Comparison of ENCODE assay signal across 20 cellular contexts in genomic region chr3:111591555-111591954, GRCh38. TPM values are rescaled to one million over a fixed set of nuclear protein-coding genes. Genes with fewer than 3 reads are reported as not detected.
DNase-seq lines count a peak whose midpoint lies in the region; ATAC-seq lines count a peak whose summit lies in the region.
"Had no signal": no experiment of that assay in that cellular context is flagged by ENCODE, and none has a peak within 500 bp of the region (broad histone marks: within the 10 kb centered on the region; RNA-seq: fewer than 3 reads in every experiment).

No MANE protein-coding gene starts in this region.

- peak overlapping the region in 1 of 2 experiments; percentile 84 for H3K14ac ChIP-seq in mesenchymal stem cell (ENCODE audit: low read length in 2 of 2)

- peak overlapping the region; percentile 88 for H2BK5ac ChIP-seq in mesenchymal stem cell (ENCODE audit: low read depth, low read length, poor library complexity, severe bottlenecking)

- H3K27ac Mint-ChIP-seq in T-helper 1 cell treated with Interleukin-12 subunit alpha and Interleukin-12 subunit beta and Interleukin-4 antibody, amounts not matched to agents 30 μg/mL and 1 μg/mL, for 36 hours = peak overlapping the region; percentile 73
- H3K27ac Mint-ChIP-seq in CD4-positive, alpha-beta memory T cell = peak overlapping the region; percentile 0 to 91 (median 40)
- peak overlapping the region; percentile 96 for H3K27ac Mint-ChIP-seq in activated T-helper 17 cell treated with anti-CD3 and anti-CD28 coated beads, Interleukin-2, amount 50 U/mL, for 72 hours
- H3K27ac Mint-ChIP-seq: dendritic cell treated with granulocyte-macrophage colony-stimulating factor and Interleukin-4, amounts not matched to agents 40 ng/mL and 50 ng/mL, for 4 days had no signal

- no peaks in the 10 kb centered on the region for H3K27me3 Mint-ChIP-seq in T-helper 1 cell treated with Interleukin-12 subunit alpha and Interleukin-12 subunit beta and Interleukin-4 antibody, amounts not matched to agents 30 μg/mL and 1 μg/mL, for 36 hours (ENCODE audit: low read depth)
- no peaks in the 10 kb centered on the region for H3K27me3 Mint-ChIP-seq in CD4-positive, alpha-beta memory T cell
- no peaks in the 10 kb centered on the region for H3K27me3 Mint-ChIP-seq in activated T-helper 17 cell treated with anti-CD3 and anti-CD28 coated beads, Interleukin-2, amount 50 U/mL, for 72 hours
- H3K27me3 Mint-ChIP-seq: dendritic cell treated with granulocyte-macrophage colony-stimulating factor and Interleukin-4, amounts not matched to agents 40 ng/mL and 50 ng/mL, for 4 days; naive B cell had no signal

- no peaks in the 10 kb centered on the region for H3K79me1 ChIP-seq in mesenchymal stem cell (replicated peaks; ENCODE audit: low read length, poor library complexity, severe bottlenecking)

- DNase-seq in T-helper 1 cell (no peak), mesenchymal stem cell (peak; percentile 42), NCI-H2171 treated with DMSO at 0.1 percent for 48 hours (lab: John Stamatoyannopoulos, UW) (no peak), AG20443 (ENCODE audit: low spot score) (no peak)
- no peak for DNase-seq in CD4-positive, alpha-beta memory T cell
- DNase-seq: 8988T; DMS79 treated with DMSO at 0.1 percent for 48 hours; glutamatergic neuron; MG63; naive B cell; NCI-H187; NCI-H510A; Right ventricle myocardium superior; stimulated activated CD4-positive, alpha-beta T cell treated with anti-CD3 and anti-CD28 coated beads, Interleukin-4, amount 100 ng/mL, for 4 hours; stimulated activated CD8-positive, alpha-beta memory T cell treated with anti-CD3 and anti-CD28 coated beads, Interleukin-4, amount 100 ng/mL, for 48 hours; tibial artery had no signal

- H3K9me3 ChIP-seq in CD4-positive, alpha-beta memory T cell (ENCODE audit: control insufficient read depth in 1 of 2, low read length in 2 of 2) = no peaks in the 10 kb centered on the region
- H3K9me3 ChIP-seq in mesenchymal stem cell (ENCODE audit: control insufficient read depth, low read length) = no peaks in the 10 kb centered on the region
- H3K9me3 ChIP-seq: MG63, tibial artery had no signal

- no peak overlapping the region for H2BK120ac ChIP-seq in mesenchymal stem cell (ENCODE audit: low read depth, low read length)

- no peaks in the 10 kb centered on the region for H3K27me3 ChIP-seq in CD4-positive, alpha-beta memory T cell (ENCODE audit: insufficient read depth, low read length)
- H3K27me3 ChIP-seq in mesenchymal stem cell (ENCODE audit: control insufficient read depth in 1 of 2, insufficient read depth in 1 of 2, low read length in 2 of 2) = no peaks in the 10 kb centered on the region
- H3K27me3 ChIP-seq: MG63, tibial artery had no signal

- POLR2A ChIA-PET in CD4-positive, alpha-beta memory T cell (lab: Charles Lee; ENCODE audit: partially characterized antibody) = interaction anchor here (0.7 kb wide), 1 partner anchor 44 kb away, joined by 5 read pairs; no protein-coding TSS in a partner anchor

- peak overlapping the region; percentile 33 for H3K4me2 ChIP-seq in mesenchymal stem cell (ENCODE audit: low read length, poor library complexity, severe bottlenecking)

- H2AFZ ChIP-seq in mesenchymal stem cell (ENCODE audit: low read depth, low read length) = no peak overlapping the region

- H3K4me1 ChIP-seq in CD4-positive, alpha-beta memory T cell (ENCODE audit: insufficient read depth, low read length) = peaks cover 33% of the 10 kb centered on the region
- H3K4me1 ChIP-seq in mesenchymal stem cell (ENCODE audit: control insufficient read depth, insufficient read depth, low read depth, low read length) = peaks cover 22% of the 10 kb centered on the region
- H3K4me1 ChIP-seq: tibial artery had no signal

- no peak overlapping the region for H3K27ac ChIP-seq in CD4-positive, alpha-beta memory T cell (ENCODE audit: low read depth, low read length)
- peak overlapping the region; percentile 94 for H3K27ac ChIP-seq in mesenchymal stem cell (ENCODE audit: low read length, poor library complexity, severe bottlenecking)
- H3K27ac ChIP-seq: tibial artery had no signal

- no peaks in the 10 kb centered on the region for H3K9me3 Mint-ChIP-seq in T-helper 1 cell treated with Interleukin-12 subunit alpha and Interleukin-12 subunit beta and Interleukin-4 antibody, amounts not matched to agents 30 μg/mL and 1 μg/mL, for 36 hours
- no peaks in the 10 kb centered on the region for H3K9me3 Mint-ChIP-seq in CD4-positive, alpha-beta memory T cell
- peaks cover 4% of the 10 kb centered on the region for H3K9me3 Mint-ChIP-seq in activated T-helper 17 cell treated with anti-CD3 and anti-CD28 coated beads, Interleukin-2, amount 50 U/mL, for 72 hours
- H3K9me3 Mint-ChIP-seq: dendritic cell treated with granulocyte-macrophage colony-stimulating factor and Interleukin-4, amounts not matched to agents 40 ng/mL and 50 ng/mL, for 4 days; naive B cell had no signal

- H3K23ac ChIP-seq in mesenchymal stem cell (ENCODE audit: low read length in 2 of 2) = peak overlapping the region in 1 of 2 experiments; percentile 72

- H3K36me3 ChIP-seq in CD4-positive, alpha-beta memory T cell (ENCODE audit: insufficient read depth, low read length) = peaks cover 23% of the 10 kb centered on the region
- no peaks in the 10 kb centered on the region for H3K36me3 ChIP-seq in mesenchymal stem cell (ENCODE audit: control insufficient read depth in 1 of 2, insufficient read depth in 2 of 2, low read depth in 1 of 2, low read length in 2 of 2)
- H3K36me3 ChIP-seq: MG63, tibial artery had no signal

- no peak overlapping the region for H4K91ac ChIP-seq in mesenchymal stem cell (ENCODE audit: low read length)

- H3K4ac ChIP-seq in mesenchymal stem cell (ENCODE audit: low read depth in 1 of 2, low read length in 2 of 2) = no peak overlapping the region

- WGBS in mesenchymal stem cell = 86% methylated on average over 3 of the region's 3 CpGs

- no peak overlapping the region for H2BK15ac ChIP-seq in mesenchymal stem cell (ENCODE audit: low read depth, poor library complexity, severe bottlenecking)

- H3K9ac ChIP-seq in mesenchymal stem cell (ENCODE audit: low read length) = no peak overlapping the region

- H4K8ac ChIP-seq in mesenchymal stem cell (ENCODE audit: low read length) = no peak overlapping the region

- H3K18ac ChIP-seq in mesenchymal stem cell (ENCODE audit: low read depth in 1 of 2, low read length in 2 of 2) = peak overlapping the region in 1 of 2 experiments; percentile 77

- peak overlapping the region; percentile 100 for H2AK5ac ChIP-seq in mesenchymal stem cell (ENCODE audit: low read length, severe bottlenecking)

- CTCF ChIA-PET in CD4-positive, alpha-beta memory T cell (lab: Charles Lee; ENCODE audit: partially characterized antibody) = interaction anchor here (0.7 to 3.5 kb wide), 3 partner anchors 13 to 97 kb away, joined by 3 to 20 read pairs (median 3); no protein-coding TSS in a partner anchor

- H3K4me1 Mint-ChIP-seq in T-helper 1 cell treated with Interleukin-12 subunit alpha and Interleukin-12 subunit beta and Interleukin-4 antibody, amounts not matched to agents 30 μg/mL and 1 μg/mL, for 36 hours (ENCODE audit: low read depth) = peaks cover 67% of the 10 kb centered on the region
- peaks cover 29 to 64% (median 53%) of the 10 kb centered on the region in 4 donors for H3K4me1 Mint-ChIP-seq in CD4-positive, alpha-beta memory T cell
- peaks cover 34% of the 10 kb centered on the region for H3K4me1 Mint-ChIP-seq in activated T-helper 17 cell treated with anti-CD3 and anti-CD28 coated beads, Interleukin-2, amount 50 U/mL, for 72 hours

- ATAC-seq in activated T-helper 17 cell treated with anti-CD3 and anti-CD28 coated beads, Interleukin-2, amount 50 U/mL, for 72 hours (replicated peaks) = no peak
- no peak for ATAC-seq in HG02840 (IDR thresholded peaks at IDR 0.05; ENCODE audit: low FRiP score, unreplicated experiment)

- H3K36me3 Mint-ChIP-seq in T-helper 1 cell treated with Interleukin-12 subunit alpha and Interleukin-12 subunit beta and Interleukin-4 antibody, amounts not matched to agents 30 μg/mL and 1 μg/mL, for 36 hours (ENCODE audit: low read depth) = peaks cover 65% of the 10 kb centered on the region
- peaks cover 62 to 74% of the 10 kb centered on the region in 2 donors for H3K36me3 Mint-ChIP-seq in CD4-positive, alpha-beta memory T cell
- H3K36me3 Mint-ChIP-seq in activated T-helper 17 cell treated with anti-CD3 and anti-CD28 coated beads, Interleukin-2, amount 50 U/mL, for 72 hours (ENCODE audit: low read depth) = peaks cover 96% of the 10 kb centered on the region
- H3K36me3 Mint-ChIP-seq: naive B cell had no signal

- peak overlapping the region; percentile 87 for H3K4me3 Mint-ChIP-seq in T-helper 1 cell treated with Interleukin-12 subunit alpha and Interleukin-12 subunit beta and Interleukin-4 antibody, amounts not matched to agents 30 μg/mL and 1 μg/mL, for 36 hours
- no peak overlapping the region for H3K4me3 Mint-ChIP-seq in CD4-positive, alpha-beta memory T cell
- peak overlapping the region; percentile 98 for H3K4me3 Mint-ChIP-seq in activated T-helper 17 cell treated with anti-CD3 and anti-CD28 coated beads, Interleukin-2, amount 50 U/mL, for 72 hours
- H3K4me3 Mint-ChIP-seq: dendritic cell treated with granulocyte-macrophage colony-stimulating factor and Interleukin-4, amounts not matched to agents 40 ng/mL and 50 ng/mL, for 4 days; naive B cell had no signal

- peak overlapping the region in 1 of 2 experiments; percentile 43 for H2BK12ac ChIP-seq in mesenchymal stem cell (ENCODE audit: low read length in 2 of 2)

- H3K4me3 ChIP-seq in CD4-positive, alpha-beta memory T cell (ENCODE audit: low read length in 2 of 2) = no peak overlapping the region
- H3K4me3 ChIP-seq in mesenchymal stem cell (ENCODE audit: insufficient read depth in 1 of 2, low read depth in 1 of 2, low read length in 2 of 2) = no peak overlapping the region
- H3K4me3 ChIP-seq: MG63, tibial artery had no signal

- intact Hi-C loops in CD4-positive, alpha-beta memory T cell (cut with micrococcal nuclease) = no loop called here

RNA-seq across cellular contexts. Expression of gene ZBED2, which starts 3.6 kb away (rescaled TPM):
- under 1 TPM in 1 of 2 experiments, not detected in 1; 0.19 TPM for total RNA-seq in CD4-positive, alpha-beta memory T cell
- 1 to 10 TPM in 1 of 2 donors, not detected in 1; 1.4 TPM for polyA plus RNA-seq in CD4-positive, alpha-beta memory T cell
- 100 to 1,000 TPM; 429 to 664 TPM for total RNA-seq in activated T-helper 17 cell treated with anti-CD3 and anti-CD28 coated beads, Interleukin-2, amount 50 U/mL, for 72 hours
- polyA plus RNA-seq in mesenchymal stem cell (2013, experiment 1 of 2) = 0.01 TPM
- polyA plus RNA-seq in mesenchymal stem cell (2013, experiment 2 of 2) = not detected
- total RNA-seq: Right ventricle myocardium superior had no signal

RNA-seq across cellular contexts. Expression of gene CD96, which starts 49.6 kb away (rescaled TPM):
- 100 to 1,000 TPM; 215 to 228 TPM for total RNA-seq in CD4-positive, alpha-beta memory T cell
- 100 to 1,000 TPM; 199 to 307 TPM for polyA plus RNA-seq in CD4-positive, alpha-beta memory T cell
- 100 to 1,000 TPM in 1 of 2 donors, 10 to 100 TPM in 1; 67.6 to 107 TPM for total RNA-seq in activated T-helper 17 cell treated with anti-CD3 and anti-CD28 coated beads, Interleukin-2, amount 50 U/mL, for 72 hours
- polyA plus RNA-seq in mesenchymal stem cell (2013, experiment 1 of 2) = 0.03 TPM
- polyA plus RNA-seq in mesenchymal stem cell (2013, experiment 2 of 2) = 0.03 TPM

Comparison
In these comparisons a context has a peak if more than half of its experiments do, and no peak if none do; other contexts are left out.
1. H3K27ac Mint-ChIP-seq: peak in every context shown above with its lines; median percentile 96 in activated T-helper 17 cell treated with anti-CD3 and anti-CD28 coated beads, Interleukin-2, amount 50 U/mL, for 72 hours; 73 in T-helper 1 cell treated with Interleukin-12 subunit alpha and Interleukin-12 subunit beta and Interleukin-4 antibody, amounts not matched to agents 30 μg/mL and 1 μg/mL, for 36 hours; 40 in CD4-positive, alpha-beta memory T cell.
2. H3K4me3 Mint-ChIP-seq: peak in T-helper 1 cell treated with Interleukin-12 subunit alpha and Interleukin-12 subunit beta and Interleukin-4 antibody, amounts not matched to agents 30 μg/mL and 1 μg/mL, for 36 hours (single experiment) and activated T-helper 17 cell treated with anti-CD3 and anti-CD28 coated beads, Interleukin-2, amount 50 U/mL, for 72 hours (single experiment); none in CD4-positive, alpha-beta memory T cell (0 of 8).
3. RNA of gene ZBED2, which starts 3.6 kb away (total RNA-seq): 429 to 664 TPM in activated T-helper 17 cell treated with anti-CD3 and anti-CD28 coated beads, Interleukin-2, amount 50 U/mL, for 72 hours; 0.19 TPM in CD4-positive, alpha-beta memory T cell; every median in the first group is over 100 times any median in the second.